31 cellular contexts compared by ENCODE assay signal in the genomic region with DNA sequence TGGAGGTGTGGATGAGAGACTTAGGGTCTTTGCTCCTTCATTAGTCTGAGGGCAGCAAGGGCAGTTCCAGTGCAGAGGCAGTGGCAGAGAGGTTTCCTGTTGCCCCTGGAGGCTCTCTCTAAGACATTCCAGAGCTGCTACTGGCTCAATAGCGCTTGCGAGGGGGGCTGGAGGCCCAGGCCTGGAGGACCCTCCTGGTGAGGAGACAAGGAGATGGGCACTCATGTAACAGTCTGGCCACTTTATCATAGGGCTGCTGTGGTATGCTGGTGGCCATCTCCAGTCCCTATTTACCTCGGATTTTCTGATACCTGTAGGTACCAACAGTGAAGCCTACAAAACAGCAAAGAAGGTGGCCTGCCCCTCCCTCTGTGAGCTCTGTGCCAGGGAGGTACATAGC. TPM values are rescaled to one million over a fixed set of nuclear protein-coding genes. Genes with fewer than 3 reads are reported as not detected.
"Had no signal": no experiment of that assay in that cellular context is flagged by ENCODE, and none has a peak within 500 bp of the region (broad histone marks: within the 10 kb centered on the region; RNA-seq: fewer than 3 reads in every experiment).

No MANE protein-coding gene starts in this region.

- H3K4me1 ChIP-seq: stomach, suprapubic skin, testis, thyroid gland, tibial artery, tibial nerve, transverse colon, upper lobe of left lung, upper lobe of right lung, uterus, vagina had no signal

- FAIRE-seq: urothelium cell line had no signal

- H3K9me3 ChIP-seq: stomach, suprapubic skin, testis, thoracic aorta, thyroid gland, tibial artery, tibial nerve, transverse colon, upper lobe of left lung, upper lobe of right lung, uterus, vagina had no signal

- H3K27ac ChIP-seq: stomach, suprapubic skin, testis, thoracic aorta, thyroid gland, tibial artery, tibial nerve, transverse colon, upper lobe of left lung, upper lobe of right lung, uterus, vagina had no signal

- ATAC-seq: stimulated activated effector memory CD8-positive, alpha-beta T cell treated with anti-CD3 and anti-CD28 coated beads, Interleukin-12 subunit alpha, Interleukin-12 subunit beta, amount 100 ng/mL, for 72 hours; stimulated activated memory B cell treated with anti-CD40 and anti-IgM and Interleukin-4, amounts not matched to agents 10 μg/mL and 1 μg/mL and 100 μg/mL, for 72 hours; stimulated activated naive B cell treated with anti-CD40 and anti-IgM and Interleukin-4, amounts not matched to agents 10 μg/mL and 1 μg/mL and 100 μg/mL, for 72 hours; stimulated activated naive CD8-positive, alpha-beta T cell treated with anti-CD3 and anti-CD28 coated beads, Interleukin-15, amount 100 ng/mL, for 72 hours; stimulated activated naive CD8-positive, alpha-beta T cell treated with anti-CD3 and anti-CD28 coated beads, Interleukin-15, Interleukin-2, amounts not matched to agents 100 U/mL and 50 U/mL, for 24 hours had no signal

- DNase-seq: stimulated activated CD4-positive, alpha-beta T cell treated with anti-CD3 and anti-CD28 coated beads, Interleukin-2, amount 100 ng/mL, for 48 hours; stimulated activated CD4-positive, alpha-beta T cell treated with anti-CD3 and anti-CD28 coated beads, Interleukin-4, amount 100 ng/mL, for 1 hour; stimulated activated CD4-positive, alpha-beta T cell treated with anti-CD3 and anti-CD28 coated beads, Interleukin-4, amount 100 ng/mL, for 24 hours; stimulated activated CD4-positive, alpha-beta T cell treated with anti-CD3 and anti-CD28 coated beads, Interleukin-4, amount 100 ng/mL, for 4 hours; stimulated activated CD8-positive, alpha-beta memory T cell treated with anti-CD3 and anti-CD28 coated beads, Interleukin-4, amount 100 ng/mL, for 48 hours; stimulated activated naive B cell treated with anti-CD40 and anti-IgM and Interleukin-4, amounts not matched to agents 10 μg/mL and 1 μg/mL and 100 μg/mL, for 72 hours; stimulated activated naive CD4-positive, alpha-beta T cell; stimulated activated naive CD4-positive, alpha-beta T cell treated with Interleukin-2 at 50 U/mL for 16 hours; stimulated activated naive CD8-positive, alpha-beta T cell treated with anti-CD3 and anti-CD28 coated beads, Interleukin-15, amount 100 ng/mL, for 72 hours; stimulated activated naive CD8-positive, alpha-beta T cell treated with anti-CD3 and anti-CD28 coated beads, Interleukin-15, Interleukin-2, amounts not matched to agents 100 U/mL and 50 U/mL, for 24 hours; stomach; substantia nigra; testis; thyroid gland; tibial artery; transverse colon; trophoblast cell; upper lobe of right lung; uterus had no signal

- H3K27me3 ChIP-seq: suprapubic skin, testis, thyroid gland, tibial artery, tibial nerve, transverse colon, upper lobe of left lung, upper lobe of right lung, uterus, vagina had no signal

- H3K4me3 ChIP-seq: stomach, suprapubic skin, testis, thoracic aorta, thyroid gland, tibial artery, tibial nerve, transverse colon, upper lobe of left lung, upper lobe of right lung, uterus, vagina had no signal

- H3K36me3 ChIP-seq: stomach, thoracic aorta, thyroid gland, tibial artery, tibial nerve, transverse colon, upper lobe of left lung, upper lobe of right lung, uterus, vagina had no signal

RNA-seq across cellular contexts. Expression of gene CLEC2A, which starts 12.7 kb away (rescaled TPM):
- total RNA-seq: stomach, subcutaneous adipose tissue, testis, thoracic aorta, thyroid gland, tibial nerve, transverse colon, upper lobe of left lung, upper lobe of right lung, ureter, urinary bladder, uterus, vagina had no signal
- polyA plus RNA-seq: stomach, urinary bladder had no signal

RNA-seq across cellular contexts. Expression of gene KLRF2, which starts 38.2 kb away (rescaled TPM):
- total RNA-seq: stomach, subcutaneous adipose tissue, suprapubic skin, temporal lobe, thoracic aorta, thyroid gland, tibial nerve, transverse colon, upper lobe of left lung, upper lobe of right lung, ureter, urinary bladder, uterus, vagina had no signal
- polyA plus RNA-seq: stomach, urinary bladder had no signal

RNA-seq across cellular contexts. Expression of gene CLEC12A, which starts 51.8 kb away (rescaled TPM):
- total RNA-seq: vagina had no signal
